29 cellular contexts compared by ENCODE assay signal in genomic region chr9:135586601-135587109, GRCh38. TPM values are rescaled to one million over a fixed set of nuclear protein-coding genes. Genes with fewer than 3 reads are reported as not detected.
"Had no signal": no experiment of that assay in that cellular context is flagged by ENCODE, and none has a peak within 500 bp of the region (broad histone marks: within the 10 kb centered on the region; RNA-seq: fewer than 3 reads in every experiment).

No MANE protein-coding gene starts in this region.

- H3K9me3 ChIP-seq: left lung, psoas muscle, thoracic aorta, upper lobe of left lung had no signal

- ATAC-seq: activated CD4-positive, alpha-beta T cell treated with anti-CD3 and anti-CD28 coated beads for 36 hours; activated CD8-positive, alpha-beta T cell treated with anti-CD3 and anti-CD28 coated beads for 36 hours; activated naive CD8-positive, alpha-beta T cell treated with anti-CD3 and anti-CD28 coated beads, Interleukin-2, amount 50 U/mL, for 24 hours; left lung; psoas muscle; right cardiac atrium; stimulated activated naive CD8-positive, alpha-beta T cell treated with anti-CD3 and anti-CD28 coated beads, Interleukin-15, amount 100 ng/mL, for 72 hours had no signal

- H3K4me1 Mint-ChIP-seq: activated CD4-positive, alpha-beta T cell treated with anti-CD3 and anti-CD28 coated beads for 36 hours; activated naive CD4-positive, alpha-beta T cell treated with anti-CD3 and anti-CD28 coated beads, Interleukin-2, amount 10 ng/mL, durations not matched to agents 7 days and 5 days; activated naive CD8-positive, alpha-beta T cell treated with anti-CD3 and anti-CD28 coated beads, Interleukin-2, amount 50 U/mL, for 24 hours; central memory CD8-positive, alpha-beta T cell; neural crest cell; stimulated activated naive CD8-positive, alpha-beta T cell treated with anti-CD3 and anti-CD28 coated beads, Interleukin-15, amount 100 ng/mL, for 72 hours had no signal

- H3K4me1 ChIP-seq: left lung, psoas muscle had no signal

- DNase-seq: activated CD4-positive, alpha-beta T cell treated with anti-CD3 and anti-CD28 coated beads for 36 hours; activated CD8-positive, alpha-beta T cell treated with anti-CD3 and anti-CD28 coated beads for 36 hours; activated effector memory CD4-positive, alpha-beta T cell treated with Interleukin-2 at 50 U/mL for 16 hours; activated naive CD4-positive, alpha-beta T cell treated with anti-CD3 and anti-CD28 coated beads, Interleukin-2, amount 10 ng/mL, durations not matched to agents 7 days and 5 days; activated naive CD8-positive, alpha-beta T cell treated with anti-CD3 and anti-CD28 coated beads, Interleukin-2, amount 50 U/mL, for 24 hours; activated T-cell treated with anti-CD3 and anti-CD28 coated beads, Interleukin-2, amount 50 U/mL, for 48 hours; anterior cingulate cortex; brain microvascular endothelial cell; erythroblast; foreskin melanocyte; glutamatergic neuron; kidney; left lung; mammary epithelial cell; midbrain; right cardiac atrium; small intestine; stimulated activated CD4-positive, alpha-beta T cell treated with anti-CD3 and anti-CD28 coated beads, Interleukin-4, amount 100 ng/mL, for 1 hour; stimulated activated naive CD8-positive, alpha-beta T cell treated with anti-CD3 and anti-CD28 coated beads, Interleukin-15, amount 100 ng/mL, for 72 hours; SW 1271; T-helper 2 cell; upper lobe of left lung had no signal

- H3K4me3 Mint-ChIP-seq: activated CD4-positive, alpha-beta T cell treated with anti-CD3 and anti-CD28 coated beads for 36 hours; activated CD8-positive, alpha-beta T cell treated with anti-CD3 and anti-CD28 coated beads for 36 hours; activated naive CD4-positive, alpha-beta T cell treated with anti-CD3 and anti-CD28 coated beads, Interleukin-2, amount 10 ng/mL, durations not matched to agents 7 days and 5 days; activated naive CD8-positive, alpha-beta T cell treated with anti-CD3 and anti-CD28 coated beads, Interleukin-2, amount 50 U/mL, for 24 hours; central memory CD8-positive, alpha-beta T cell; neural crest cell; stimulated activated naive CD8-positive, alpha-beta T cell treated with anti-CD3 and anti-CD28 coated beads, Interleukin-15, amount 100 ng/mL, for 72 hours had no signal

- H3K27ac Mint-ChIP-seq: activated CD4-positive, alpha-beta T cell treated with anti-CD3 and anti-CD28 coated beads for 36 hours; activated CD8-positive, alpha-beta T cell treated with anti-CD3 and anti-CD28 coated beads for 36 hours; activated naive CD4-positive, alpha-beta T cell treated with anti-CD3 and anti-CD28 coated beads, Interleukin-2, amount 10 ng/mL, durations not matched to agents 7 days and 5 days; activated naive CD8-positive, alpha-beta T cell treated with anti-CD3 and anti-CD28 coated beads, Interleukin-2, amount 50 U/mL, for 24 hours had no signal

- H3K36me3 Mint-ChIP-seq: activated naive CD4-positive, alpha-beta T cell treated with anti-CD3 and anti-CD28 coated beads, Interleukin-2, amount 10 ng/mL, durations not matched to agents 7 days and 5 days had no signal

- H3K36me3 ChIP-seq: brain microvascular endothelial cell, left lung, thoracic aorta, upper lobe of left lung had no signal

- H3K9me3 Mint-ChIP-seq: activated CD8-positive, alpha-beta T cell treated with anti-CD3 and anti-CD28 coated beads for 36 hours; activated naive CD4-positive, alpha-beta T cell treated with anti-CD3 and anti-CD28 coated beads, Interleukin-2, amount 10 ng/mL, durations not matched to agents 7 days and 5 days; activated naive CD8-positive, alpha-beta T cell treated with anti-CD3 and anti-CD28 coated beads, Interleukin-2, amount 50 U/mL, for 24 hours; central memory CD8-positive, alpha-beta T cell; neural crest cell; stimulated activated naive CD8-positive, alpha-beta T cell treated with anti-CD3 and anti-CD28 coated beads, Interleukin-15, amount 100 ng/mL, for 72 hours had no signal

- H3K4me3 ChIP-seq: coronary artery, left lung, psoas muscle, thoracic aorta, upper lobe of left lung had no signal

RNA-seq across cellular contexts. Expression of gene PAEP, which starts 25.1 kb away (rescaled TPM):
- total RNA-seq: activated CD4-positive, alpha-beta T cell treated with anti-CD3 and anti-CD28 coated beads for 36 hours; activated CD8-positive, alpha-beta T cell treated with anti-CD3 and anti-CD28 coated beads for 36 hours; kidney; left lung; mammary epithelial cell; myocyte; neural crest cell; osteocyte; psoas muscle; right cardiac atrium; thoracic aorta had no signal

RNA-seq across cellular contexts. Expression of gene OBP2A, which starts 40.7 kb away (rescaled TPM):
- total RNA-seq: activated CD4-positive, alpha-beta T cell treated with anti-CD3 and anti-CD28 coated beads for 36 hours; activated CD8-positive, alpha-beta T cell treated with anti-CD3 and anti-CD28 coated beads for 36 hours; kidney; left lung; mammary epithelial cell; myocyte; neural crest cell; osteocyte; psoas muscle; right cardiac atrium; thoracic aorta; upper lobe of left lung had no signal

RNA-seq across cellular contexts. Expression of gene GLT6D1, which starts 52.7 kb away (rescaled TPM):
- total RNA-seq: activated CD4-positive, alpha-beta T cell treated with anti-CD3 and anti-CD28 coated beads for 36 hours; activated CD8-positive, alpha-beta T cell treated with anti-CD3 and anti-CD28 coated beads for 36 hours; kidney; left lung; mammary epithelial cell; myocyte; neural crest cell; osteocyte; psoas muscle; right cardiac atrium; thoracic aorta; upper lobe of left lung had no signal
